15 cellular contexts compared by ENCODE assay signal in the genomic region with DNA sequence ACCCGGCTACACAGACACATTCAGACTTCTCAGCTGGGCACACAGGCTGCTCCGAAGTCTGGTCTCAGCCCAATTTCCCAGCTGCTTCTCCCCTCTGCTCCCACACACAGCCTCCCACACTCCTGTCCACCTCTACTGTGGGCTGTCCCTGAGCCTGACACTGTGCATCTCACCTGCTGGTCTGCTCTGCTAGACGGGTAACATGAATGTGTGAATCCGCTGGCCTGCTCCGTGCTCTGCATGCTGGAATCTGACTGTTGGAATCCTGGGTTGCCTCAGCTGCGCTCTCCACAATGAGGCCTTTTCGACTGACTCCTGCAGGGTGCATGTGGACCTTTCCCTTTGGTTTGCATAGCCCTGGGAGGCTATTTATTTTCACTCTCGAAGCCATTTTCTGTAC.
DNase-seq lines count a peak whose midpoint lies in the region; ATAC-seq, FAIRE-seq and TF ChIP-seq lines count a peak whose summit lies in the region.
"Had no signal": no experiment of that assay in that cellular context is flagged by ENCODE, and none has a peak within 500 bp of the region (broad histone marks: within the 10 kb centered on the region; RNA-seq: fewer than 3 reads in every experiment).

No MANE protein-coding gene starts in this region.

- FAIRE-seq in urothelium cell line (lab: Jason Lieb, UNC), result no peak

- H3K79me1 ChIP-seq in mesenchymal stem cell (replicated peaks; ENCODE audit: low read length, poor library complexity, severe bottlenecking), result no peaks in the 10 kb centered on the region

- no peak overlapping the region for H3K27ac ChIP-seq in HEK293 (ENCODE audit: extremely low read depth, low read depth, low read length)
- H3K27ac ChIP-seq in endodermal cell (ENCODE audit: low read depth, low read length), result no peak overlapping the region
- no peak overlapping the region for H3K27ac ChIP-seq in neural progenitor cell
- H3K27ac ChIP-seq in mesenchymal stem cell (ENCODE audit: low read length, poor library complexity, severe bottlenecking), result no peak overlapping the region
- H3K27ac ChIP-seq in PC-9, result no peak overlapping the region
- H3K27ac ChIP-seq: BLaER1, HL-60 had no signal

- H3F3A ChIP-seq in neural progenitor cell (ENCODE audit: low read depth) (peaks cover 4% of the 10 kb centered on the region), PC-9 (ENCODE audit: insufficient read depth, low read depth) (no peaks in the 10 kb centered on the region)

- H3K9me3 Mint-ChIP-seq in endodermal cell (no peaks in the 10 kb centered on the region), neural progenitor cell (no peaks in the 10 kb centered on the region)
- H3K9me3 Mint-ChIP-seq: CD8-positive, alpha-beta memory T cell had no signal

- H3K27ac Mint-ChIP-seq in endodermal cell (no peak overlapping the region), neural progenitor cell (no peak overlapping the region)
- H3K27ac Mint-ChIP-seq: CD8-positive, alpha-beta memory T cell had no signal

- no peak for TF ChIP-seq CTCF in HEK293 (tag by site-specific recombination; IDR thresholded peaks at IDR 0.05)
- TF ChIP-seq CTCF in endodermal cell (conservative IDR thresholded peaks at IDR 0.05), result no peak
- TF ChIP-seq CTCF in neural progenitor cell (IDR thresholded peaks at IDR 0.05), result no peak
- no peak for TF ChIP-seq CTCF in PC-9 (conservative IDR thresholded peaks at IDR 0.05)

- DNase-seq in ELF-1 (ENCODE audit: low read depth, low spot score) (peak; percentile 12), endodermal cell (no peak), neural progenitor cell (ENCODE audit: low spot score) (peak; percentile 44), mesenchymal stem cell (no peak), PC-9 (no peak), urothelium cell line (ENCODE audit: low spot score) (no peak)
- DNase-seq: 8988T; AML-193; CD8-positive, alpha-beta memory T cell; DMS53; HCEC 1CT had no signal

- H2AK5ac ChIP-seq in mesenchymal stem cell (ENCODE audit: low read length, severe bottlenecking), result no peak overlapping the region

- H3K9me3 ChIP-seq in HEK293 (ENCODE audit: control insufficient read depth, insufficient read depth, low read depth, low read length), result no peaks in the 10 kb centered on the region
- no peaks in the 10 kb centered on the region for H3K9me3 ChIP-seq in endodermal cell (ENCODE audit: control insufficient read depth, low read length)
- H3K9me3 ChIP-seq in neural progenitor cell (ENCODE audit: low read depth), result no peaks in the 10 kb centered on the region
- no peaks in the 10 kb centered on the region for H3K9me3 ChIP-seq in mesenchymal stem cell (ENCODE audit: control insufficient read depth, low read length)
- no peaks in the 10 kb centered on the region for H3K9me3 ChIP-seq in PC-9 (ENCODE audit: insufficient read depth, low read depth)
- H3K9me3 ChIP-seq: BLaER1 had no signal

- intact Hi-C loops in PC-9 (cut with micrococcal nuclease; ENCODE audit: unreplicated experiment), result no loop called here

- H3K36me3 ChIP-seq in HEK293 (ENCODE audit: control insufficient read depth in 2 of 2, insufficient read depth in 1 of 2, low read length in 2 of 2), result no peaks in the 10 kb centered on the region
- H3K36me3 ChIP-seq in endodermal cell (ENCODE audit: control insufficient read depth, insufficient read depth, low read length), result no peaks in the 10 kb centered on the region
- H3K36me3 ChIP-seq in neural progenitor cell, result no peaks in the 10 kb centered on the region
- H3K36me3 ChIP-seq in mesenchymal stem cell (ENCODE audit: control insufficient read depth in 1 of 2, insufficient read depth in 2 of 2, low read depth in 1 of 2, low read length in 2 of 2), result no peaks in the 10 kb centered on the region
- no peaks in the 10 kb centered on the region for H3K36me3 ChIP-seq in PC-9 (ENCODE audit: low read depth)
- H3K36me3 ChIP-seq: BLaER1 had no signal

- peak overlapping the region; percentile 11 for H3K9ac ChIP-seq in endodermal cell (ENCODE audit: extremely low read depth, low read length, poor library complexity, severe bottlenecking)
- H3K9ac ChIP-seq in neural progenitor cell, result no peak overlapping the region
- H3K9ac ChIP-seq in mesenchymal stem cell (ENCODE audit: low read length), result no peak overlapping the region
- H3K9ac ChIP-seq: BLaER1 had no signal

- H4K91ac ChIP-seq in mesenchymal stem cell (ENCODE audit: low read length), result no peak overlapping the region

- no peak overlapping the region for H3K14ac ChIP-seq in mesenchymal stem cell (ENCODE audit: low read length in 2 of 2)

- H4K20me1 ChIP-seq in neural progenitor cell (ENCODE audit: low read depth) (no peaks in the 10 kb centered on the region), PC-9 (ENCODE audit: insufficient read depth) (0 out of 2 replicates have a peak, but pooled peaks cover 4% of the 10 kb centered on the region)
- H4K20me1 ChIP-seq: BLaER1 had no signal

- ATAC-seq in SK-N-SH treated with all-trans-retinoic acid at 6 μM for 48 hours, result no peak

- POLR2A ChIA-PET in HEK293 (lab: Yijun Ruan, JAX), result no interaction called here
- POLR2A ChIA-PET in PC-9 (lab: Charles Lee; ENCODE audit: unreplicated experiment), result no interaction called here

- no peak overlapping the region for H3K23ac ChIP-seq in mesenchymal stem cell (ENCODE audit: low read length in 2 of 2)

- H2BK120ac ChIP-seq in mesenchymal stem cell (ENCODE audit: low read depth, low read length), result no peak overlapping the region

- H3K18ac ChIP-seq in mesenchymal stem cell (ENCODE audit: low read depth in 1 of 2, low read length in 2 of 2), result no peak overlapping the region

- H3K27me3 ChIP-seq in endodermal cell (ENCODE audit: control insufficient read depth, insufficient read depth, low read length, poor library complexity, severe bottlenecking), result peaks cover 4% of the 10 kb centered on the region
- H3K27me3 ChIP-seq in neural progenitor cell, result no peaks in the 10 kb centered on the region
- peaks cover 0 to 4% of the 10 kb centered on the region in 2 experiments for H3K27me3 ChIP-seq in mesenchymal stem cell (ENCODE audit: control insufficient read depth in 1 of 2, insufficient read depth in 1 of 2, low read length in 2 of 2)
- peaks cover 66% of the 10 kb centered on the region for H3K27me3 ChIP-seq in PC-9 (ENCODE audit: insufficient read depth, low read depth)
- H3K27me3 ChIP-seq: BLaER1 had no signal

- H3K79me2 ChIP-seq in neural progenitor cell (ENCODE audit: low read depth), result no peaks in the 10 kb centered on the region
- H3K79me2 ChIP-seq in PC-9 (ENCODE audit: low read depth), result no peaks in the 10 kb centered on the region

- H2BK15ac ChIP-seq in mesenchymal stem cell (ENCODE audit: low read depth, poor library complexity, severe bottlenecking), result no peak overlapping the region

- H3K4me2 ChIP-seq in neural progenitor cell (no peak overlapping the region), mesenchymal stem cell (ENCODE audit: low read length, poor library complexity, severe bottlenecking) (no peak overlapping the region), PC-9 (no peak overlapping the region)
- H3K4me2 ChIP-seq: BLaER1 had no signal

- H2BK12ac ChIP-seq in mesenchymal stem cell (ENCODE audit: low read length in 2 of 2), result no peak overlapping the region

- H3K4me1 ChIP-seq in HEK293 (ENCODE audit: control insufficient read depth, insufficient read depth, low read length) (no peaks in the 10 kb centered on the region), endodermal cell (ENCODE audit: control insufficient read depth, insufficient read depth, low read length) (no peaks in the 10 kb centered on the region), neural progenitor cell (peaks cover 5% of the 10 kb centered on the region), mesenchymal stem cell (ENCODE audit: control insufficient read depth, insufficient read depth, low read depth, low read length) (no peaks in the 10 kb centered on the region), PC-9 (replicated peaks; ENCODE audit: insufficient read depth) (no peaks in the 10 kb centered on the region)

- no peak overlapping the region for H2BK5ac ChIP-seq in mesenchymal stem cell (ENCODE audit: low read depth, low read length, poor library complexity, severe bottlenecking)

- H3K4me3 ChIP-seq in HEK293 (ENCODE audit: low read depth, low read length) (no peak overlapping the region), endodermal cell (ENCODE audit: low read length) (no peak overlapping the region), neural progenitor cell (no peak overlapping the region), mesenchymal stem cell (ENCODE audit: insufficient read depth in 1 of 2, low read depth in 1 of 2, low read length in 2 of 2) (no peak overlapping the region), PC-9 (no peak overlapping the region)
- H3K4me3 ChIP-seq: BLaER1 had no signal

- H3K9me2 ChIP-seq in PC-9 (ENCODE audit: insufficient read depth), result no peaks in the 10 kb centered on the region

- CTCF ChIA-PET in HEK293 (lab: Yijun Ruan, JAX) (no interaction called here), PC-9 (lab: Charles Lee) (no interaction called here)

- 69 to 79% methylated on average over 8 of the region's 8 CpGs for WGBS in endodermal cell (ENCODE audit: insufficient coverage in 1 of 2, insufficient read length in 1 of 2), 2 experiments
- WGBS in mesenchymal stem cell, result 70% methylated on average over 8 of the region's 8 CpGs

- H3K36me3 Mint-ChIP-seq in endodermal cell (ENCODE audit: low read depth) (no peaks in the 10 kb centered on the region), neural progenitor cell (no peaks in the 10 kb centered on the region)
- H3K36me3 Mint-ChIP-seq: CD8-positive, alpha-beta memory T cell had no signal

- H3K4me3 Mint-ChIP-seq in endodermal cell (no peak overlapping the region), neural progenitor cell (no peak overlapping the region)
- H3K4me3 Mint-ChIP-seq: CD8-positive, alpha-beta memory T cell had no signal

- peaks cover 4% of the 10 kb centered on the region for H3K27me3 Mint-ChIP-seq in endodermal cell (ENCODE audit: insufficient read depth)
- H3K27me3 Mint-ChIP-seq in neural progenitor cell (ENCODE audit: insufficient read depth, low read depth), result peaks cover 4% of the 10 kb centered on the region

- H3K4me1 Mint-ChIP-seq in endodermal cell (peaks cover 5% of the 10 kb centered on the region), neural progenitor cell (peaks cover 11% of the 10 kb centered on the region)
- H3K4me1 Mint-ChIP-seq: CD8-positive, alpha-beta memory T cell had no signal

- BruUV-seq in PC-9 (replicated peaks; lab: Mats Ljungman, UMichigan), result no TSS peak

- no peak overlapping the region for H4K8ac ChIP-seq in mesenchymal stem cell (ENCODE audit: low read length)

- H2AFZ ChIP-seq in neural progenitor cell (replicated peaks) (peak overlapping the region; percentile 72), mesenchymal stem cell (ENCODE audit: low read depth, low read length) (no peak overlapping the region), PC-9 (no peak overlapping the region)

- H3K4ac ChIP-seq in mesenchymal stem cell (ENCODE audit: low read depth in 1 of 2, low read length in 2 of 2), result no peak overlapping the region

TF ChIP-seq in HEK293, 187 proteins besides CTCF, POLR2A, EP300 and RAD21 (continues in another document):
- TF ChIP-seq MZF1 (tag by site-specific recombination; IDR thresholded peaks at IDR 0.05; ENCODE audit: borderline replicate concordance) (no peak), RBAK (tag by site-specific recombination; IDR thresholded peaks at IDR 0.05) (no peak)

Comparison
In these comparisons a context has a peak if more than half of its experiments do, and no peak if none do; other contexts are left out.
1. DNase-seq: peak in ELF-1 (single experiment) and neural progenitor cell (single experiment); none in endodermal cell (single experiment), mesenchymal stem cell (single experiment), PC-9 (0 of 2) and urothelium cell line (single experiment).